ENCODE assay signal across 17 cellular contexts in the genomic region with DNA sequence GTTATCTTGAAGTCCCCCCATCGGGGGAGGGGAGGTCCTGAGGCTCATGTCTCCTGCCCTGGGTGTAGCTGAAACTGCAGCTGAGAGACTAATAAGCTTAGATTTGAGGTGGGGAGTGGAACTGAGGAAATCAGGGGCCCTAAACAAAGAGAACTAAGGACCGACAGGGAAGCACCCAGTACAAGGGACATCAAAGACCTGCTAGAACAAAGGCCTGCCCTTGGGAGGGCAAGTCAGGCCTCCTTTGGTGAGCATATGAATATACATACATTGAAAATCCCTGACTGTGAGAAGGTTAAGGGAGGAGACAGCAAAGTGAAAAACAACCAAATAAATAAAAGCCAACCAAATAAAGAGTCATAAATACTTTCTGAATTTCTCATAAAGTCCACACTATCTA.
DNase-seq lines count a peak whose midpoint lies in the region; ATAC-seq and TF ChIP-seq lines count a peak whose summit lies in the region.
"Had no signal": no experiment of that assay in that cellular context is flagged by ENCODE, and none has a peak within 500 bp of the region (broad histone marks: within the 10 kb centered on the region; RNA-seq: fewer than 3 reads in every experiment).

No MANE protein-coding gene starts in this region.

- no peak overlapping the region for H3K4me3 Mint-ChIP-seq in GM23338
- no peak overlapping the region for H3K4me3 Mint-ChIP-seq in endodermal cell
- peak overlapping the region; percentile 7 for H3K4me3 Mint-ChIP-seq in neural crest cell
- H3K4me3 Mint-ChIP-seq in T-helper 2 cell treated with Interferon-gamma antibody and Interleukin-4, amounts not matched to agents 5 μg/mL and 100 μg/mL, for 36 hours: no peak overlapping the region

- no peaks in the 10 kb centered on the region for H3K79me2 ChIP-seq in DND-41 (ENCODE audit: insufficient read depth, low read length)
- H3K79me2 ChIP-seq in GM23338 (replicated peaks; ENCODE audit: insufficient read depth): no peaks in the 10 kb centered on the region

- H4K20me1 ChIP-seq in DND-41 (ENCODE audit: insufficient read depth, low read length) (no peaks in the 10 kb centered on the region), GM23338 (replicated peaks; ENCODE audit: insufficient read depth) (no peaks in the 10 kb centered on the region)

- 0 to 43% methylated on average over 1 to 2 of the region's 2 CpGs for WGBS in endodermal cell (ENCODE audit: insufficient coverage in 1 of 2, insufficient read length in 1 of 2), 2 experiments

- DNase-seq in DND-41: no peak
- peak; percentile 44 for DNase-seq in GM23338 (ENCODE audit: low spot score)
- DNase-seq in endodermal cell: peak; percentile 63
- DNase-seq in neural crest cell (ENCODE audit: low read depth, low spot score): no peak
- DNase-seq in T-helper 2 cell treated with Interferon-gamma antibody and Interleukin-4, amounts not matched to agents 5 μg/mL and 100 μg/mL, for 36 hours (ENCODE audit: low spot score): no peak
- DNase-seq in KG1 (lab: John Stamatoyannopoulos, UW): no peak
- DNase-seq: BE2C, DMS79, GM23248, Karpas-422, NCI-H1930, NCI-H69, OCI-M1, SJCRH30, T-helper 1 cell had no signal

- no peak overlapping the region for H3K4me2 ChIP-seq in DND-41 (ENCODE audit: insufficient read depth, low read length)
- 0 out of 2 replicates have a peak overlapping the region, but pooled peaks have one; percentile 2 for H3K4me2 ChIP-seq in GM23338

- H3F3A ChIP-seq in GM23338 (replicated peaks; ENCODE audit: low read depth): no peaks in the 10 kb centered on the region

- no peak overlapping the region for H3K27ac Mint-ChIP-seq in GM23338
- H3K27ac Mint-ChIP-seq in endodermal cell: no peak overlapping the region
- peak overlapping the region; percentile 64 for H3K27ac Mint-ChIP-seq in neural crest cell (ENCODE audit: unreplicated experiment)
- no peak overlapping the region for H3K27ac Mint-ChIP-seq in T-helper 2 cell treated with Interferon-gamma antibody and Interleukin-4, amounts not matched to agents 5 μg/mL and 100 μg/mL, for 36 hours
- H3K27ac Mint-ChIP-seq: IgD-negative memory B cell had no signal

- no peak overlapping the region for H3K27ac ChIP-seq in DND-41 (ENCODE audit: low read length)
- no peak overlapping the region for H3K27ac ChIP-seq in GM23338 (ENCODE audit: low read depth)
- H3K27ac ChIP-seq in endodermal cell (ENCODE audit: low read depth, low read length): no peak overlapping the region
- H3K27ac ChIP-seq: GM23248, SJCRH30 had no signal

- H3K9ac ChIP-seq in DND-41 (ENCODE audit: low read depth, low read length) (no peak overlapping the region), endodermal cell (ENCODE audit: extremely low read depth, low read length, poor library complexity, severe bottlenecking) (no peak overlapping the region)
- H3K9ac ChIP-seq: GM23248 had no signal

- H3K36me3 Mint-ChIP-seq in GM23338 (ENCODE audit: low read depth) (no peaks in the 10 kb centered on the region), endodermal cell (ENCODE audit: low read depth) (no peaks in the 10 kb centered on the region), neural crest cell (ENCODE audit: low read depth) (no peaks in the 10 kb centered on the region)
- no peaks in the 10 kb centered on the region for H3K36me3 Mint-ChIP-seq in T-helper 2 cell treated with Interferon-gamma antibody and Interleukin-4, amounts not matched to agents 5 μg/mL and 100 μg/mL, for 36 hours (ENCODE audit: low read depth)
- H3K36me3 Mint-ChIP-seq: IgD-negative memory B cell had no signal

- ATAC-seq in DND-41 (ENCODE audit: insufficient read depth, low read depth) (0 out of 3 replicates have a peak, but pooled peaks have one; percentile 48), GM23338 (peak; percentile 95), HG03025 (IDR thresholded peaks at IDR 0.05; ENCODE audit: low FRiP score, unreplicated experiment) (no peak)

- H3K27me3 Mint-ChIP-seq in GM23338 (ENCODE audit: insufficient read depth, low read depth, poor library complexity) (peaks cover 4% of the 10 kb centered on the region), endodermal cell (ENCODE audit: insufficient read depth) (no peaks in the 10 kb centered on the region), neural crest cell (ENCODE audit: low read depth) (no peaks in the 10 kb centered on the region)
- H3K27me3 Mint-ChIP-seq in T-helper 2 cell treated with Interferon-gamma antibody and Interleukin-4, amounts not matched to agents 5 μg/mL and 100 μg/mL, for 36 hours (ENCODE audit: low read depth): no peaks in the 10 kb centered on the region
- H3K27me3 Mint-ChIP-seq: IgD-negative memory B cell had no signal

- H3K36me3 ChIP-seq in DND-41 (ENCODE audit: insufficient read depth, low read length) (no peaks in the 10 kb centered on the region), GM23338 (ENCODE audit: insufficient read depth) (no peaks in the 10 kb centered on the region), endodermal cell (ENCODE audit: control insufficient read depth, insufficient read depth, low read length) (no peaks in the 10 kb centered on the region)
- H3K36me3 ChIP-seq: BE2C, SJCRH30 had no signal

- no peaks in the 10 kb centered on the region for H3K4me1 ChIP-seq in DND-41 (ENCODE audit: insufficient read depth, low read length)
- H3K4me1 ChIP-seq in GM23338 (ENCODE audit: insufficient read depth): peaks cover 22% of the 10 kb centered on the region
- H3K4me1 ChIP-seq in endodermal cell (ENCODE audit: control insufficient read depth, insufficient read depth, low read length): no peaks in the 10 kb centered on the region
- H3K4me1 ChIP-seq: BE2C, SJCRH30 had no signal

- no peaks in the 10 kb centered on the region for H3K9me2 ChIP-seq in GM23338 (ENCODE audit: insufficient read depth)

- no peak overlapping the region for H2AFZ ChIP-seq in DND-41 (ENCODE audit: low read depth, low read length)
- no peak overlapping the region for H2AFZ ChIP-seq in GM23338
- H2AFZ ChIP-seq: GM23248 had no signal

- peaks cover 23% of the 10 kb centered on the region for H3K4me1 Mint-ChIP-seq in GM23338
- H3K4me1 Mint-ChIP-seq in endodermal cell: peaks cover 11% of the 10 kb centered on the region
- H3K4me1 Mint-ChIP-seq in neural crest cell: peaks cover 24% of the 10 kb centered on the region
- H3K4me1 Mint-ChIP-seq in T-helper 2 cell treated with Interferon-gamma antibody and Interleukin-4, amounts not matched to agents 5 μg/mL and 100 μg/mL, for 36 hours (ENCODE audit: low read depth): no peaks in the 10 kb centered on the region
- H3K4me1 Mint-ChIP-seq: IgD-negative memory B cell had no signal

- H3K9me3 Mint-ChIP-seq in GM23338: no peaks in the 10 kb centered on the region
- H3K9me3 Mint-ChIP-seq in endodermal cell: no peaks in the 10 kb centered on the region
- H3K9me3 Mint-ChIP-seq in neural crest cell: no peaks in the 10 kb centered on the region
- no peaks in the 10 kb centered on the region for H3K9me3 Mint-ChIP-seq in T-helper 2 cell treated with Interferon-gamma antibody and Interleukin-4, amounts not matched to agents 5 μg/mL and 100 μg/mL, for 36 hours

- H3K4me3 ChIP-seq in DND-41 (ENCODE audit: low read depth in 1 of 2, low read length in 2 of 2): no peak overlapping the region
- no peak overlapping the region for H3K4me3 ChIP-seq in GM23338
- no peak overlapping the region for H3K4me3 ChIP-seq in endodermal cell (ENCODE audit: low read length)
- H3K4me3 ChIP-seq: GM23248, SJCRH30 had no signal

- H3K9me3 ChIP-seq in DND-41 (ENCODE audit: insufficient read depth, low read length, severe bottlenecking) (no peaks in the 10 kb centered on the region), endodermal cell (ENCODE audit: control insufficient read depth, low read length) (no peaks in the 10 kb centered on the region)
- H3K9me3 ChIP-seq: BE2C, SJCRH30 had no signal

- H3K27me3 ChIP-seq in DND-41 (ENCODE audit: insufficient read depth, low read length, poor library complexity) (no peaks in the 10 kb centered on the region), GM23338 (ENCODE audit: insufficient read depth) (no peaks in the 10 kb centered on the region), endodermal cell (ENCODE audit: control insufficient read depth, insufficient read depth, low read length, poor library complexity, severe bottlenecking) (no peaks in the 10 kb centered on the region)
- H3K27me3 ChIP-seq: BE2C, SJCRH30 had no signal

- TF ChIP-seq CTCF in DND-41 (IDR thresholded peaks at IDR 0.05; ENCODE audit: borderline replicate concordance, extremely low read depth, low read length, poor library complexity, severe bottlenecking): no peak
- TF ChIP-seq CTCF in GM23338 (conservative IDR thresholded peaks at IDR 0.05; ENCODE audit: low read depth in 2 of 2): no peak
- no peak for TF ChIP-seq CTCF in endodermal cell (conservative IDR thresholded peaks at IDR 0.05)
- no peak for TF ChIP-seq CTCF in neural crest cell (conservative IDR thresholded peaks at IDR 0.05)

TF ChIP-seq in GM23338, 12 proteins besides CTCF, POLR2A, EP300 and RAD21 (continues in another document):
- TF ChIP-seq, protein P1, sequence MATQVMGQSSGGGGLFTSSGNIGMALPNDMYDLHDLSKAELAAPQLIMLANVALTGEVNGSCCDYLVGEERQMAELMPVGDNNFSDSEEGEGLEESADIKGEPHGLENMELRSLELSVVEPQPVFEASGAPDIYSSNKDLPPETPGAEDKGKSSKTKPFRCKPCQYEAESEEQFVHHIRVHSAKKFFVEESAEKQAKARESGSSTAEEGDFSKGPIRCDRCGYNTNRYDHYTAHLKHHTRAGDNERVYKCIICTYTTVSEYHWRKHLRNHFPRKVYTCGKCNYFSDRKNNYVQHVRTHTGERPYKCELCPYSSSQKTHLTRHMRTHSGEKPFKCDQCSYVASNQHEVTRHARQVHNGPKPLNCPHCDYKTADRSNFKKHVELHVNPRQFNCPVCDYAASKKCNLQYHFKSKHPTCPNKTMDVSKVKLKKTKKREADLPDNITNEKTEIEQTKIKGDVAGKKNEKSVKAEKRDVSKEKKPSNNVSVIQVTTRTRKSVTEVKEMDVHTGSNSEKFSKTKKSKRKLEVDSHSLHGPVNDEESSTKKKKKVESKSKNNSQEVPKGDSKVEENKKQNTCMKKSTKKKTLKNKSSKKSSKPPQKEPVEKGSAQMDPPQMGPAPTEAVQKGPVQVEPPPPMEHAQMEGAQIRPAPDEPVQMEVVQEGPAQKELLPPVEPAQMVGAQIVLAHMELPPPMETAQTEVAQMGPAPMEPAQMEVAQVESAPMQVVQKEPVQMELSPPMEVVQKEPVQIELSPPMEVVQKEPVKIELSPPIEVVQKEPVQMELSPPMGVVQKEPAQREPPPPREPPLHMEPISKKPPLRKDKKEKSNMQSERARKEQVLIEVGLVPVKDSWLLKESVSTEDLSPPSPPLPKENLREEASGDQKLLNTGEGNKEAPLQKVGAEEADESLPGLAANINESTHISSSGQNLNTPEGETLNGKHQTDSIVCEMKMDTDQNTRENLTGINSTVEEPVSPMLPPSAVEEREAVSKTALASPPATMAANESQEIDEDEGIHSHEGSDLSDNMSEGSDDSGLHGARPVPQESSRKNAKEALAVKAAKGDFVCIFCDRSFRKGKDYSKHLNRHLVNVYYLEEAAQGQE (IDR thresholded peaks at IDR 0.05; ENCODE audit: unreplicated experiment): no peak
- TF ChIP-seq ZNF114 (CRISPR knock-in tag; IDR thresholded peaks at IDR 0.05): no peak
- TF ChIP-seq NANOG (IDR thresholded peaks at IDR 0.05; ENCODE audit: borderline replicate concordance): no peak
- TF ChIP-seq ZNF331 (CRISPR knock-in tag; IDR thresholded peaks at IDR 0.05; ENCODE audit: low read depth): no peak
- TF ChIP-seq EZH2 (IDR thresholded peaks at IDR 0.05; ENCODE audit: low read depth, unreplicated experiment): no peak

Comparison
In these comparisons a context has a peak if more than half of its experiments do, and no peak if none do; other contexts are left out.
1. DNase-seq: peak in GM23338 (single experiment) and endodermal cell (single experiment); none in DND-41 (single experiment), neural crest cell (single experiment), T-helper 2 cell treated with Interferon-gamma antibody and Interleukin-4, amounts not matched to agents 5 μg/mL and 100 μg/mL, for 36 hours (single experiment) and KG1 (single experiment).